Comparison of ENCODE assay signal across 21 cellular contexts in genomic region chr19:34295103-34295502, GRCh38. TPM values are rescaled to one million over a fixed set of nuclear protein-coding genes. Genes with fewer than 3 reads are reported as not detected.
A peak's percentile ranks its signal among the peaks of the same experiment; 100 is the strongest.
DNase-seq lines count a peak whose midpoint lies in the region; ATAC-seq, FAIRE-seq and TF ChIP-seq lines count a peak whose summit lies in the region.
"Had no signal": no experiment of that assay in that cellular context is flagged by ENCODE, and none has a peak within 500 bp of the region (broad histone marks: within the 10 kb centered on the region; RNA-seq: fewer than 3 reads in every experiment).

No MANE protein-coding gene starts in this region.

- H3K36me3 Mint-ChIP-seq in endothelial cell (ENCODE audit: low read depth, unreplicated experiment): peaks cover 7% of the 10 kb centered on the region

- DNase-seq in ascending aorta (ENCODE audit: low spot score in 2 of 2) (no peak), endothelial cell (ENCODE audit: low spot score) (no peak), pancreas (no peak)
- DNase-seq: 8988T; AML-193; Caco-2; Calu3; CD4-positive, alpha-beta T cell; CD8-positive, alpha-beta T cell; DMS79 treated with DMSO at 0.1 percent for 48 hours; GF-D8 had no signal

- TF ChIP-seq CTCF in HEK293 (tag by site-specific recombination; IDR thresholded peaks at IDR 0.05): no peak
- TF ChIP-seq CTCF in ascending aorta (IDR thresholded peaks at IDR 0.05): no peak
- TF ChIP-seq CTCF in endothelial cell (IDR thresholded peaks at IDR 0.05; ENCODE audit: unreplicated experiment): no peak
- TF ChIP-seq CTCF in pancreas (IDR thresholded peaks at IDR 0.05): no peak

- H3K27me3 ChIP-seq in ascending aorta (no peaks in the 10 kb centered on the region), pancreas (no peaks in the 10 kb centered on the region)
- H3K27me3 ChIP-seq: BLaER1 treated with 17β-estradiol and CSF1 and Interleukin-3, amounts not matched to agents 10 nM and 100 nM had no signal

- POLR2A ChIA-PET in HEK293 (lab: Yijun Ruan, JAX): no interaction called here

- H3K9me3 ChIP-seq in HEK293 (ENCODE audit: control insufficient read depth, insufficient read depth, low read depth, low read length) (no peaks in the 10 kb centered on the region; the same call in 1 of the 2 replicates), ascending aorta (no peaks in the 10 kb centered on the region), pancreas (no peaks in the 10 kb centered on the region)
- H3K9me3 ChIP-seq: BLaER1 treated with 17β-estradiol and CSF1 and Interleukin-3, amounts not matched to agents 10 nM and 100 nM; Caco-2 had no signal

- peaks cover 1% of the 10 kb centered on the region for H3K27me3 Mint-ChIP-seq in endothelial cell (ENCODE audit: unreplicated experiment)
- H3K27me3 Mint-ChIP-seq: B cell; CD4-positive, alpha-beta T cell had no signal

- no peak for FAIRE-seq in pancreas (lab: Jason Lieb, UNC)
- FAIRE-seq: A204.1, D721Med, G401.6, GM12891 had no signal

- H3K4me1 ChIP-seq in HEK293 (ENCODE audit: control insufficient read depth, insufficient read depth, low read length) (no peaks in the 10 kb centered on the region), ascending aorta (no peaks in the 10 kb centered on the region), pancreas (no peaks in the 10 kb centered on the region)
- H3K4me1 ChIP-seq: BLaER1 treated with 17β-estradiol and CSF1 and Interleukin-3, amounts not matched to agents 10 nM and 100 nM; Caco-2 had no signal

- peaks cover 0 to 34% of the 10 kb centered on the region in 2 experiments; a peak in 2 of 3 replicates for H3K36me3 ChIP-seq in HEK293 (ENCODE audit: control insufficient read depth in 2 of 2, insufficient read depth in 1 of 2, low read length in 2 of 2)
- H3K36me3 ChIP-seq in ascending aorta: peaks cover 2 to 5% of the 10 kb centered on the region in 2 donors
- peaks cover 0 to 2% (median 0%) of the 10 kb centered on the region in 3 donors for H3K36me3 ChIP-seq in pancreas

- no peak overlapping the region for H3K4me3 Mint-ChIP-seq in endothelial cell (ENCODE audit: unreplicated experiment)
- H3K4me3 Mint-ChIP-seq: B cell; CD4-positive, alpha-beta T cell; CD8-positive, alpha-beta T cell had no signal

- CTCF ChIA-PET in HEK293 (lab: Yijun Ruan, JAX): interaction anchor here (0.7 to 2.1 kb wide), 2 partner anchors 9 to 19 kb away, joined by 3 to 4 read pairs; no protein-coding TSS in a partner anchor

- H3K4me3 ChIP-seq in HEK293 (ENCODE audit: low read depth, low read length): no peak overlapping the region
- H3K4me3 ChIP-seq in ascending aorta: no peak overlapping the region
- no peak overlapping the region for H3K4me3 ChIP-seq in pancreas
- H3K4me3 ChIP-seq: BLaER1 treated with 17β-estradiol and CSF1 and Interleukin-3, amounts not matched to agents 10 nM and 100 nM had no signal

- H3K27ac Mint-ChIP-seq in endothelial cell (ENCODE audit: unreplicated experiment): peak overlapping the region; percentile 67
- H3K27ac Mint-ChIP-seq: B cell; CD4-positive, alpha-beta T cell; CD8-positive, alpha-beta T cell had no signal

- H3K27ac ChIP-seq in HEK293 (ENCODE audit: extremely low read depth, low read depth, low read length) (no peak overlapping the region), ascending aorta (peak overlapping the region; percentile 21 to 26), pancreas (no peak overlapping the region)
- H3K27ac ChIP-seq: BLaER1 treated with 17β-estradiol and CSF1 and Interleukin-3, amounts not matched to agents 10 nM and 100 nM; C4-2B had no signal

- ATAC-seq in GM18909 (IDR thresholded peaks at IDR 0.05; ENCODE audit: poor library complexity, unreplicated experiment) (no peak), pancreas (no peak), HG02852 (IDR thresholded peaks at IDR 0.05; ENCODE audit: unreplicated experiment) (no peak)
- ATAC-seq: CD8-positive, alpha-beta T cell had no signal

- no peaks in the 10 kb centered on the region for H3K9me3 Mint-ChIP-seq in endothelial cell (ENCODE audit: unreplicated experiment)
- H3K9me3 Mint-ChIP-seq: CD4-positive, alpha-beta T cell; CD8-positive, alpha-beta T cell had no signal

- intact Hi-C loops in ascending aorta (cut with DNase I) (no loop called here), pancreas (cut with DNase I) (no loop called here)

- peaks cover 18% of the 10 kb centered on the region for H3K4me1 Mint-ChIP-seq in endothelial cell (ENCODE audit: unreplicated experiment)

TF ChIP-seq in HEK293, 187 proteins besides CTCF, POLR2A, EP300 and RAD21:
- no peak for TF ChIP-seq PRDM2 (tag by site-specific recombination; IDR thresholded peaks at IDR 0.05; ENCODE audit: borderline replicate concordance)
- TF ChIP-seq ZNF677 (tag by site-specific recombination; IDR thresholded peaks at IDR 0.05): peak; percentile 99
- TF ChIP-seq ZNF175 (tag by site-specific recombination; IDR thresholded peaks at IDR 0.05): no peak
- no peak for TF ChIP-seq TCF7L2 (IDR thresholded peaks at IDR 0.05; ENCODE audit: borderline replicate concordance, low read depth, low read length)

RNA-seq across cellular contexts. Expression of gene GARRE1, which starts 40.7 kb away (rescaled TPM):
- total RNA-seq in ascending aorta (59.2 TPM), endothelial cell (ENCODE audit: unreplicated experiment) (49.0 TPM), pancreas (10 to 100 TPM in 5 of 6 donors, 1 to 10 TPM in 1; 7.4 to 18.3 (median 12.0) TPM)
- 1 to 10 TPM; 8.2 to 9.3 TPM for polyA plus RNA-seq in pancreas

Comparison
In these comparisons a context has a peak if more than half of its experiments do, and no peak if none do; other contexts are left out.
1. H3K27ac ChIP-seq: peak in ascending aorta (2 of 2); none in HEK293 (single experiment) and pancreas (0 of 4).